In the genomic region with DNA sequence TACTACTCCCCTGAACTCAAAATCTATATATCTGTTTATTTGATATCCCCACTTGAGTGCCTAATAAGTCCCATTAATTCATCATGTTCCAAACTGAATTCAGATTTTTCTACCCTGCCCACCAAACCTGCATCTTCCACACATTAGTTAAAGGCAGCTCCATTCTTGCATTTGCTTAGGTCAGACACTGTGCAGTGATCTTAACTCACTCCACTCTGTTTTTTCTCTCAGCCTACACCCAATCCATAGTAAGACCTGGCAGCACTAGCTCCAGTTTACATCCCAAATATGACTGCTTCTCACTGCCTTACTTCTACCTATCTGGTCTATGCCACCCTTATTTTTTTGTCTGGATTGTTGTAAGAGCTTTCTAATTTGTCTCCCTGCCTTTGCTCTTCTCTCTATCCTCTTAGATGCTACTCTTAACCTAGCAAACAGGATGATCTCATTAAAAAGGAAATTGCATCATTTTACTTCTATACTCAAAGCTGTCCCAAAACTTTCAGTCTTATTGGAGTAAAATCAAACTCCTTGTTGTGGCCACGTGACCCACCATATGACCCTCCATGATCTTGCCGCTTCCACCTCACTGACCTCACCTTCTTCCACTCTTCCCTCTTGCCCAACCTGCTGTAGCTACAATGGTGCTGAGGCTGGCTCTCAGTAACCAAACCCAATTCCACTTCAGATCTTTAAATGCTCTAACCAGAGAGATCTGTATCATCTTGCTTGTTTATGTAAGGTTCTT, we compare ENCODE assay signal across 17 cellular contexts.
DNase-seq lines count a peak whose midpoint lies in the region; ATAC-seq, FAIRE-seq and TF ChIP-seq lines count a peak whose summit lies in the region.
"Had no signal": no experiment of that assay in that cellular context is flagged by ENCODE, and none has a peak within 500 bp of the region (broad histone marks: within the 10 kb centered on the region; RNA-seq: fewer than 3 reads in every experiment).

No MANE protein-coding gene starts in this region.

- H3K23me2 ChIP-seq in H1 (ENCODE audit: low read depth, low read length): no peaks in the 10 kb centered on the region

- CTCF ChIA-PET in H1 (lab: Charles Lee; ENCODE audit: partially characterized antibody): interaction anchor here (0.5 to 1.5 kb wide), 2 partner anchors 38 to 1768 kb away, joined by 5 read pairs; no protein-coding TSS in a partner anchor

- no peak overlapping the region for H3K23ac ChIP-seq in H1 (ENCODE audit: insufficient read length)

- H2AFZ ChIP-seq in GM23338: 0 out of 2 replicates have a peak overlapping the region, but pooled peaks have one; percentile 4
- H2AFZ ChIP-seq in H1 (ENCODE audit: low read length): no peak overlapping the region

- WGBS in H1 (ENCODE audit: extremely low coverage in 1 of 2, insufficient coverage in 1 of 2, insufficient read length in 1 of 2, insufficient replicate concordance in 2 of 2, low coverage in 1 of 2, low lambda C conversion rate in 2 of 2, missing lambda C conversion rate in 1 of 2), 2 experiments: 98% methylated on average over 2 of the region's 2 CpGs; no CpG with 5 or more reads in 1 of the 2 experiments

- H3K9me2 ChIP-seq in GM23338 (ENCODE audit: insufficient read depth): no peaks in the 10 kb centered on the region

- H2BK5ac ChIP-seq in H1 (ENCODE audit: low read depth, low read length): no peak overlapping the region

- H3K36me3 Mint-ChIP-seq in GM23338 (ENCODE audit: low read depth): no peaks in the 10 kb centered on the region
- H3K36me3 Mint-ChIP-seq in type B pancreatic cell: no peaks in the 10 kb centered on the region
- H3K36me3 Mint-ChIP-seq in natural killer cell treated with Interleukin-12 subunit alpha and Interleukin-12 subunit beta and Interleukin-15 and Interleukin-18, amount 100 ng/mL, for 72 hours: no peaks in the 10 kb centered on the region
- H3K36me3 Mint-ChIP-seq: naive B cell had no signal

- DNase-seq in DMS53 treated with DMSO at 0.1 percent for 48 hours (lab: John Stamatoyannopoulos, UW; ENCODE audit: unreplicated experiment): peak; percentile 39
- DNase-seq in GM23338 (ENCODE audit: low spot score): no peak
- DNase-seq in NCI-H82 (lab: John Stamatoyannopoulos, UW): peak; percentile 32
- DNase-seq in H1 (ENCODE audit: low read depth in 1 of 2, low spot score in 2 of 2): no peak
- no peak for DNase-seq in type B pancreatic cell (ENCODE audit: extremely low spot score, unreplicated experiment)
- no peak for DNase-seq in natural killer cell treated with Interleukin-12 subunit alpha and Interleukin-12 subunit beta and Interleukin-15 and Interleukin-18, amount 100 ng/mL, for 72 hours (ENCODE audit: low spot score)
- DNase-seq in NCI-H524 treated with DMSO at 0.1 percent for 48 hours (lab: John Stamatoyannopoulos, UW): no peak
- DNase-seq: aorta, foreskin melanocyte, IMR-90, naive B cell, NCI-H1417 treated with DMSO at 0.1 percent for 48 hours, small intestine, thyroid gland had no signal

- ATAC-seq in GM23338: no peak
- ATAC-seq in natural killer cell treated with Interleukin-12 subunit alpha and Interleukin-12 subunit beta and Interleukin-15 and Interleukin-18, amount 100 ng/mL, for 72 hours: no peak
- ATAC-seq: Panc1 had no signal

- H4K91ac ChIP-seq in H1 (replicated peaks; ENCODE audit: insufficient read length, low read length): no peak overlapping the region

- peak overlapping the region; percentile 10; the same call in 1 of the 2 replicates for H2BK20ac ChIP-seq in H1 (ENCODE audit: low read length)

- H4K5ac ChIP-seq in H1 (ENCODE audit: insufficient read length, low read depth, low read length): no peak overlapping the region

- H4K8ac ChIP-seq in H1 (ENCODE audit: extremely low read depth, insufficient read depth, low read length): no peak overlapping the region

- TF ChIP-seq CTCF in GM23338 (conservative IDR thresholded peaks at IDR 0.05; ENCODE audit: low read depth in 2 of 2) (no peak), H1 (IDR thresholded peaks at IDR 0.05; ENCODE audit: control extremely low read depth in 1 of 3, insufficient read depth in 1 of 3, low read depth in 1 of 3, low read length in 3 of 3) (no peak), type B pancreatic cell (conservative IDR thresholded peaks at IDR 0.05) (no peak)

- H3K4me1 Mint-ChIP-seq in GM23338: peaks cover 27% of the 10 kb centered on the region
- no peaks in the 10 kb centered on the region for H3K4me1 Mint-ChIP-seq in type B pancreatic cell (ENCODE audit: unreplicated experiment)
- no peaks in the 10 kb centered on the region for H3K4me1 Mint-ChIP-seq in natural killer cell treated with Interleukin-12 subunit alpha and Interleukin-12 subunit beta and Interleukin-15 and Interleukin-18, amount 100 ng/mL, for 72 hours (ENCODE audit: low read depth in 2 of 2)
- H3K4me1 Mint-ChIP-seq: naive B cell had no signal

- no peak overlapping the region for H2BK15ac ChIP-seq in H1 (ENCODE audit: low read length)

- H3K18ac ChIP-seq in H1 (ENCODE audit: extremely low read depth, low read length): peak overlapping the region; percentile 85; the same call in 1 of the 2 replicates

- POLR2A ChIA-PET in H1 (lab: Charles Lee; ENCODE audit: partially characterized antibody): interaction anchor here (1.2 to 1.4 kb wide), 2 partner anchors 18 to 25 kb away, joined by 3 read pairs; no protein-coding TSS in a partner anchor

- H3K27me3 Mint-ChIP-seq in GM23338 (ENCODE audit: insufficient read depth, low read depth, poor library complexity) (no peaks in the 10 kb centered on the region), type B pancreatic cell (no peaks in the 10 kb centered on the region)
- H3K27me3 Mint-ChIP-seq in natural killer cell treated with Interleukin-12 subunit alpha and Interleukin-12 subunit beta and Interleukin-15 and Interleukin-18, amount 100 ng/mL, for 72 hours: no peaks in the 10 kb centered on the region
- H3K27me3 Mint-ChIP-seq: naive B cell had no signal

- H3K9me3 ChIP-seq in H1 (ENCODE audit: insufficient read depth in 2 of 2, low read depth in 1 of 2, low read length in 1 of 2): no peaks in the 10 kb centered on the region
- H3K9me3 ChIP-seq: thyroid gland had no signal

- no peaks in the 10 kb centered on the region for H3K36me3 ChIP-seq in GM23338 (ENCODE audit: insufficient read depth)
- H3K36me3 ChIP-seq in H1 (ENCODE audit: control insufficient read depth in 2 of 4, insufficient read depth in 4 of 4, low read length in 3 of 4): no peaks in the 10 kb centered on the region
- H3K36me3 ChIP-seq: thyroid gland had no signal

- no peak for TF ChIP-seq EP300 in H1 (IDR thresholded peaks at IDR 0.05; ENCODE audit: borderline replicate concordance in 1 of 2, low read depth in 2 of 2, low read length in 2 of 2)

- no peaks in the 10 kb centered on the region for H3K79me2 ChIP-seq in GM23338 (replicated peaks; ENCODE audit: insufficient read depth)
- H3K79me2 ChIP-seq in H1 (ENCODE audit: control insufficient read depth in 1 of 2, insufficient read depth in 2 of 2, low read length in 2 of 2): no peaks in the 10 kb centered on the region

- no peaks in the 10 kb centered on the region for H3F3A ChIP-seq in GM23338 (replicated peaks; ENCODE audit: low read depth)

- no peak overlapping the region for H2BK120ac ChIP-seq in H1 (replicated peaks; ENCODE audit: low read depth, low read length)

- H4K20me1 ChIP-seq in GM23338 (replicated peaks; ENCODE audit: insufficient read depth) (no peaks in the 10 kb centered on the region), H1 (replicated peaks in 1 of 2; ENCODE audit: control insufficient read depth in 1 of 2, insufficient read depth in 2 of 2, low read length in 2 of 2) (no peaks in the 10 kb centered on the region)

- peak overlapping the region; percentile 41; the same call in 1 of the 2 replicates for H2BK12ac ChIP-seq in H1 (ENCODE audit: low read depth, low read length)

- H3K79me1 ChIP-seq in H1 (ENCODE audit: low read depth, low read length): no peaks in the 10 kb centered on the region

- no peak overlapping the region for H3K27ac Mint-ChIP-seq in GM23338
- no peak overlapping the region for H3K27ac Mint-ChIP-seq in type B pancreatic cell
- no peak overlapping the region for H3K27ac Mint-ChIP-seq in natural killer cell treated with Interleukin-12 subunit alpha and Interleukin-12 subunit beta and Interleukin-15 and Interleukin-18, amount 100 ng/mL, for 72 hours
- H3K27ac Mint-ChIP-seq: naive B cell had no signal

- H3K4me3 ChIP-seq in GM23338: no peak overlapping the region
- H3K4me3 ChIP-seq in H1 (ENCODE audit: extremely low read depth in 1 of 4, insufficient read depth in 2 of 4, low read depth in 3 of 4, low read length in 4 of 4): no peak overlapping the region
- H3K4me3 ChIP-seq: thyroid gland had no signal

- no peak for TF ChIP-seq POLR2A in H1 (IDR thresholded peaks at IDR 0.05; ENCODE audit: control extremely low read depth in 1 of 2, low read depth in 2 of 2, low read length in 2 of 2)

- no peaks in the 10 kb centered on the region for H3K27me3 ChIP-seq in GM23338 (ENCODE audit: insufficient read depth)
- no peaks in the 10 kb centered on the region for H3K27me3 ChIP-seq in H1 (replicated peaks in 1 of 4; ENCODE audit: control insufficient read depth in 3 of 4, extremely low read depth in 1 of 4, insufficient read depth in 3 of 4, low read length in 3 of 4)
- H3K27me3 ChIP-seq: thyroid gland had no signal

- no peak overlapping the region for H3K4me2 ChIP-seq in GM23338
- no peak overlapping the region for H3K4me2 ChIP-seq in H1 (ENCODE audit: insufficient read depth in 1 of 2, low read depth in 2 of 2, low read length in 2 of 2)

- no peak overlapping the region for H3K9ac ChIP-seq in H1 (replicated peaks in 1 of 4; ENCODE audit: extremely low read depth in 1 of 4, low read depth in 3 of 4, low read length in 3 of 4)

- no peak overlapping the region; the same call in 1 of the 2 replicates for H2AK5ac ChIP-seq in H1 (ENCODE audit: low read depth, low read length)

- H3K9me3 Mint-ChIP-seq in GM23338 (no peaks in the 10 kb centered on the region), type B pancreatic cell (no peaks in the 10 kb centered on the region)
- no peaks in the 10 kb centered on the region for H3K9me3 Mint-ChIP-seq in natural killer cell treated with Interleukin-12 subunit alpha and Interleukin-12 subunit beta and Interleukin-15 and Interleukin-18, amount 100 ng/mL, for 72 hours
- H3K9me3 Mint-ChIP-seq: naive B cell had no signal

- no peak overlapping the region for H3K14ac ChIP-seq in H1 (ENCODE audit: insufficient read length)

- H3K4ac ChIP-seq in H1 (replicated peaks; ENCODE audit: insufficient read length, low read depth, low read length): no peak overlapping the region

- H3K4me1 ChIP-seq in GM23338 (ENCODE audit: insufficient read depth) (peaks cover 25% of the 10 kb centered on the region), H1 (replicated peaks in 1 of 4; ENCODE audit: control insufficient read depth in 3 of 4, insufficient read depth in 4 of 4, low read length in 3 of 4) (peaks cover 0 to 8% (median 7%) of the 10 kb centered on the region in 4 experiments; a peak in 3 of 7 replicates)
- H3K4me1 ChIP-seq: thyroid gland had no signal

- H3K27ac ChIP-seq in GM23338 (ENCODE audit: low read depth) (no peak overlapping the region), H1 (ENCODE audit: low read depth, low read length) (no peak overlapping the region)
- H3K27ac ChIP-seq: thyroid gland had no signal

- no peak overlapping the region for H3K4me3 Mint-ChIP-seq in GM23338
- H3K4me3 Mint-ChIP-seq in type B pancreatic cell: no peak overlapping the region
- no peak overlapping the region for H3K4me3 Mint-ChIP-seq in natural killer cell treated with Interleukin-12 subunit alpha and Interleukin-12 subunit beta and Interleukin-15 and Interleukin-18, amount 100 ng/mL, for 72 hours
- H3K4me3 Mint-ChIP-seq: naive B cell had no signal

- H3K56ac ChIP-seq in H1 (replicated peaks; ENCODE audit: insufficient read length, low read depth, low read length): no peak overlapping the region

- no peak for FAIRE-seq in H1 (lab: Jason Lieb, UNC)
- FAIRE-seq: endometrium, GM18507, small intestine had no signal

- no peak for TF ChIP-seq RAD21 in H1 (IDR thresholded peaks at IDR 0.05 in 1 of 2, conservative IDR thresholded peaks at IDR 0.05 in 1 of 2; ENCODE audit: low read depth in 2 of 2, low read length in 2 of 2)

Comparison
In these comparisons a context has a peak if more than half of its experiments do, and no peak if none do; other contexts are left out.
1. DNase-seq: peak in DMS53 treated with DMSO at 0.1 percent for 48 hours (single experiment) and NCI-H82 (single experiment); none in GM23338 (single experiment), H1 (0 of 2), type B pancreatic cell (single experiment), natural killer cell treated with Interleukin-12 subunit alpha and Interleukin-12 subunit beta and Interleukin-15 and Interleukin-18, amount 100 ng/mL, for 72 hours (single experiment) and NCI-H524 treated with DMSO at 0.1 percent for 48 hours (single experiment).